Comparison of ENCODE assay signal across 23 cellular contexts in the genomic region with DNA sequence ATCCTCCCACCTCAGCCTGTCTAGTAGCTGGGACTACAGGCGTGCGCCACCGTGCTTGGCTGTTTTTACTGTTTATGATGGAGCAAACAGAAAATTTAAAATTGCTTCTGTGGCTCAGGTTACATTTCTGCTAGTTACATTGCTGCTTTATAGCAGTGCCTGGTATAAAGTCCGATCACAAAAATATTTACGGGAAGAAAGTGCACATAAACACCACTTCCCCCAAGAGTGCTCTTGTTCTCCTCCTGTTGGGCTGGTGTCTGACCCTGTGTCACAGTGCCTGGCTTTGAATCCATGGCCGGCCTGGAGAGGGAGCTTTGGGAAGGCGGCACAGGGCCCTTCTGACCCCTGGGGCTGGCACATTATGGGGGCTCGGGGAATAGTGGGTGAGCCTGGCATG. TPM values are rescaled to one million over a fixed set of nuclear protein-coding genes. Genes with fewer than 3 reads are reported as not detected.
"Had no signal": no experiment of that assay in that cellular context is flagged by ENCODE, and none has a peak within 500 bp of the region (broad histone marks: within the 10 kb centered on the region; RNA-seq: fewer than 3 reads in every experiment).

No MANE protein-coding gene starts in this region.

- H3K27me3 ChIP-seq: brain microvascular endothelial cell, Peyer's patch had no signal

- H3K4me1 ChIP-seq: Peyer's patch had no signal

- ATAC-seq: activated T-cell treated with anti-CD3 and anti-CD28 coated beads, Interleukin-2, amount 50 U/mL, for 4 hours; WTC11 had no signal

- H3K4me3 ChIP-seq: Peyer's patch had no signal

- H3K27ac ChIP-seq: brain microvascular endothelial cell, Peyer's patch had no signal

- DNase-seq: activated CD4-positive, alpha-beta T cell treated with anti-CD3 and anti-CD28 coated beads for 48 hours; activated CD4-positive, alpha-beta T cell treated with anti-CD3 and anti-CD28 coated beads, Interleukin-2, amount 50 U/mL, for 4 hours; activated CD4-positive, CD25-positive, alpha-beta regulatory T cell treated with anti-CD3 and anti-CD28 coated beads, Interleukin-2, amount 50 U/mL, for 72 hours; activated CD8-positive, alpha-beta memory T cell treated with anti-CD3 and anti-CD28 coated beads for 24 hours; activated effector memory CD4-positive, alpha-beta T cell treated with anti-CD3 and anti-CD28 coated beads, Interleukin-2, amount 50 U/mL, for 16 hours; activated naive CD4-positive, alpha-beta T cell treated with Interleukin-2 at 50 U/mL for 16 hours; activated naive CD8-positive, alpha-beta T cell treated with anti-CD3 and anti-CD28 coated beads for 36 hours; activated T-cell treated with anti-CD3 and anti-CD28 coated beads, Interleukin-2, amount 50 U/mL, for 4 hours; brain microvascular endothelial cell; IMR-90; Kasumi-1; KBM-7; NCI-H1105 treated with DMSO at 0.1 percent for 48 hours; NCI-H1436 treated with DMSO at 0.1 percent for 48 hours; NCI-H187; NCI-H2081; NCI-H510A treated with DMSO at 0.1 percent for 48 hours; NCI-H69; Peyer's patch; SHP77 had no signal

- H3K9me3 ChIP-seq: Peyer's patch had no signal

RNA-seq across cellular contexts. Expression of a gene that starts 20.1 kb away (rescaled TPM):
- total RNA-seq: activated naive CD8-positive, alpha-beta T cell treated with anti-CD3 and anti-CD28 coated beads for 36 hours; IMR-90; Peyer's patch; SK-MEL-5 had no signal
- polyA plus RNA-seq: adipose tissue, IMR-90 had no signal
